Comparison of ENCODE assay signal across 1 cellular context in the genomic region with DNA sequence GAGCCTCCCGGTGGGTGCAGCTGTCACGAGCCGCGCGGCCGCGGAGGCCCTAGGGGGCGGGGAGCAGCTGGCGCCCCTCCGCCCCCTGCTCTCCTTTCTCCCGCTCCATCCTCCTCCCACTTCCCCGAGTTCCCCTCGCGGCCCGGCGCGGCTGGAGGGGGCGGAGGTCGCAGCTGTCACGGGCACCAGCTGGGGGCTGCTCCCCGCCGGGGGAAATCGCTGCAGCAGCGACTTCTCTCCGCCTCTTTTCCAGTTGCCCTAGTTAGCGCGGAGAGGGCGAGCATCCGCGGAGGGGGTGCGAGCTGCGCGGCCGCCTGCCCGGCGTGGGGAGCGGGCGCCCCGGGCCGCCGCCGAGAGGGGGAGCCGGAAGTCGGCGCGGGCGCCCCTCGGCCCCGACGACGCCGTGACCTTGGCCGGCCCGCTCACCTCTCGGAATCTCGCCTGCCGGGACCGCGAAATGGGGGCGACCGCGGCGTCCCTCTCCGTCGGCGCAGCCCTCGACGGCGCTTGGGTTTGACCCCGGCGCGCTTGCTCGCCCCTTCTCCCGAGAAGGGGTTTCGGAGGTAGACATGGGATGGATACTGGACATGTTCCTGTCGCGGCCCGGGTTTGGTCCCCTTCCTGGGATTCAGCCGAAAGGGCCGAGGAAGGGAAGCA.
A peak's percentile ranks its signal among the peaks of the same experiment; 100 is the strongest.
TF ChIP-seq lines count a peak whose summit lies in the region.

No MANE protein-coding gene starts in this region.

TF ChIP-seq in HepG2, 621 proteins besides CTCF, POLR2A, EP300 and RAD21 (continued from another document):
- TF ChIP-seq THRA (CRISPR knock-in tag; IDR thresholded peaks at IDR 0.05; ENCODE audit: borderline replicate concordance) (no peak), HNRNPLL (IDR thresholded peaks at IDR 0.05; ENCODE audit: low read depth, low read length, poor library complexity, severe bottlenecking) (peak; percentile 76), ZFP36L1 (CRISPR knock-in tag; IDR thresholded peaks at IDR 0.05) (no peak), FOXA3 (CRISPR knock-in tag; IDR thresholded peaks at IDR 0.05) (no peak), SATB2 (CRISPR knock-in tag; IDR thresholded peaks at IDR 0.05) (no peak), ZBTB21 (CRISPR knock-in tag; IDR thresholded peaks at IDR 0.05) (no peak), ZNF337 (CRISPR knock-in tag; IDR thresholded peaks at IDR 0.05; ENCODE audit: borderline replicate concordance, low read depth) (no peak), NFE2 (CRISPR knock-in tag; IDR thresholded peaks at IDR 0.05) (no peak), ZNF782 (CRISPR knock-in tag; IDR thresholded peaks at IDR 0.05; ENCODE audit: borderline replicate concordance) (0 out of 2 replicates have a peak, but pooled peaks have one; percentile 7), BATF2 (CRISPR knock-in tag; IDR thresholded peaks at IDR 0.05) (no peak), THAP8 (CRISPR knock-in tag; IDR thresholded peaks at IDR 0.05; ENCODE audit: borderline replicate concordance) (no peak), DBP (CRISPR knock-in tag; IDR thresholded peaks at IDR 0.05; ENCODE audit: not compliant biosample characterization) (no peak), ZNF207 (IDR thresholded peaks at IDR 0.05; ENCODE audit: borderline replicate concordance) (no peak)
- TF ChIP-seq, protein P1, sequence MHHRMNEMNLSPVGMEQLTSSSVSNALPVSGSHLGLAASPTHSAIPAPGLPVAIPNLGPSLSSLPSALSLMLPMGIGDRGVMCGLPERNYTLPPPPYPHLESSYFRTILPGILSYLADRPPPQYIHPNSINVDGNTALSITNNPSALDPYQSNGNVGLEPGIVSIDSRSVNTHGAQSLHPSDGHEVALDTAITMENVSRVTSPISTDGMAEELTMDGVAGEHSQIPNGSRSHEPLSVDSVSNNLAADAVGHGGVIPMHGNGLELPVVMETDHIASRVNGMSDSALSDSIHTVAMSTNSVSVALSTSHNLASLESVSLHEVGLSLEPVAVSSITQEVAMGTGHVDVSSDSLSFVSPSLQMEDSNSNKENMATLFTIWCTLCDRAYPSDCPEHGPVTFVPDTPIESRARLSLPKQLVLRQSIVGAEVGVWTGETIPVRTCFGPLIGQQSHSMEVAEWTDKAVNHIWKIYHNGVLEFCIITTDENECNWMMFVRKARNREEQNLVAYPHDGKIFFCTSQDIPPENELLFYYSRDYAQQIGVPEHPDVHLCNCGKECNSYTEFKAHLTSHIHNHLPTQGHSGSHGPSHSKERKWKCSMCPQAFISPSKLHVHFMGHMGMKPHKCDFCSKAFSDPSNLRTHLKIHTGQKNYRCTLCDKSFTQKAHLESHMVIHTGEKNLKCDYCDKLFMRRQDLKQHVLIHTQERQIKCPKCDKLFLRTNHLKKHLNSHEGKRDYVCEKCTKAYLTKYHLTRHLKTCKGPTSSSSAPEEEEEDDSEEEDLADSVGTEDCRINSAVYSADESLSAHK (CRISPR knock-in tag; IDR thresholded peaks at IDR 0.05; ENCODE audit: borderline replicate concordance): no peak
- TF ChIP-seq, protein P2, sequence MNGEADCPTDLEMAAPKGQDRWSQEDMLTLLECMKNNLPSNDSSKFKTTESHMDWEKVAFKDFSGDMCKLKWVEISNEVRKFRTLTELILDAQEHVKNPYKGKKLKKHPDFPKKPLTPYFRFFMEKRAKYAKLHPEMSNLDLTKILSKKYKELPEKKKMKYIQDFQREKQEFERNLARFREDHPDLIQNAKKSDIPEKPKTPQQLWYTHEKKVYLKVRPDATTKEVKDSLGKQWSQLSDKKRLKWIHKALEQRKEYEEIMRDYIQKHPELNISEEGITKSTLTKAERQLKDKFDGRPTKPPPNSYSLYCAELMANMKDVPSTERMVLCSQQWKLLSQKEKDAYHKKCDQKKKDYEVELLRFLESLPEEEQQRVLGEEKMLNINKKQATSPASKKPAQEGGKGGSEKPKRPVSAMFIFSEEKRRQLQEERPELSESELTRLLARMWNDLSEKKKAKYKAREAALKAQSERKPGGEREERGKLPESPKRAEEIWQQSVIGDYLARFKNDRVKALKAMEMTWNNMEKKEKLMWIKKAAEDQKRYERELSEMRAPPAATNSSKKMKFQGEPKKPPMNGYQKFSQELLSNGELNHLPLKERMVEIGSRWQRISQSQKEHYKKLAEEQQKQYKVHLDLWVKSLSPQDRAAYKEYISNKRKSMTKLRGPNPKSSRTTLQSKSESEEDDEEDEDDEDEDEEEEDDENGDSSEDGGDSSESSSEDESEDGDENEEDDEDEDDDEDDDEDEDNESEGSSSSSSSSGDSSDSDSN (CRISPR knock-in tag; IDR thresholded peaks at IDR 0.05): peak; percentile 58; the same call in 1 of the 2 replicates
TF ChIP-seq in HepG2: peak in this region for 77.
